12 cellular contexts compared by ENCODE assay signal in the genomic region with DNA sequence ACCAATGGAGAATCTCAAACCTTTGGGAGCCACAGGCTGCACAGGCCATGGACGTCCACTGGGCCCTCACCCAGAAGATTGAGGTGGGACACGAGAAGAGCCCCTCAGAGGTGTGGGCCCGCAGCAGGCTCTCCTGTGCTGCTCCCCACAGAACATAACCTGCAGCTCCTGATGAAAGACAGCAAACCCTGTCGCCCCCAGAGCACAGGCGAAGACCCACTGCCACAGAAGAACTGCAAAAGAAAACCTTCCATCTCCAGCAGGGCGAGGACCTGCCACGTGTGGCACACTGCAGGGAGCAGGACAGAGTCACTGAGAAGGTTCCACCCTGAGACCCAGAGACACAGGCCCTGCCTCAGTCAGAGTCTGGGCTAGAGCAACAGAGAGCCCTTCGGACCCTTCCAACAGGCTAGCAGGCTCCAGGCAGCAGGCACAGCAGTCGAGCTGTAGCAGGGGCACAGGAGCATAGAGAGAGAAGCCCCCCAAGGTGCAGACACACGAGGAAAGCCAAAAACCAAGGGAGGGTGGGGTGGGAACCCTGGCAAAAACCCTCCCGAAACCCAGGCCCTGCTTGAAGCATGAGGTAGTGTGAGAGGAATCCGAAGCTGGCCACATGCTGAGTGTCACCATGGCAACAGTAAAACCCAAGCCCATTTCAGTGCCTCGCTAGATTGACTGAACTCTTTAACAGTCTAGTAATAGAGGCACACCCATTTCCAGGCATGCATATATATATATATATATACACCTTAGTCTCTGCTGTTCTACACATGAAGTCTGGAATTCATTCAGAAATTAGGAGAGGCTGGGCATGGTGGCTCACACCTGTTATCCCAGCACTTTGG. TPM values are rescaled to one million over a fixed set of nuclear protein-coding genes. Genes with fewer than 3 reads are reported as not detected.
DNase-seq lines count a peak whose midpoint lies in the region; TF ChIP-seq lines count a peak whose summit lies in the region.
"Had no signal": no experiment of that assay in that cellular context is flagged by ENCODE, and none has a peak within 500 bp of the region (broad histone marks: within the 10 kb centered on the region; RNA-seq: fewer than 3 reads in every experiment).

No MANE protein-coding gene starts in this region.

- H3K4me1 ChIP-seq in smooth muscle cell (ENCODE audit: low read depth), result peaks cover 21% of the 10 kb centered on the region
- H3K4me1 ChIP-seq: uterus had no signal

- H3F3A ChIP-seq in smooth muscle cell (ENCODE audit: low read depth), result no peaks in the 10 kb centered on the region

- peak overlapping the region; percentile 37 for H3K27ac ChIP-seq in smooth muscle cell (ENCODE audit: low read depth)
- H3K27ac ChIP-seq: epithelial cell of prostate, uterus had no signal

- H2AFZ ChIP-seq in smooth muscle cell (ENCODE audit: low read depth), result no peak overlapping the region

- DNase-seq in NCI-H2227 (lab: John Stamatoyannopoulos, UW; ENCODE audit: unreplicated experiment) (peak; percentile 16), NCI-H2227 treated with DMSO at 0.1 percent for 48 hours (lab: John Stamatoyannopoulos, UW) (no peak), RPMI7951 (ENCODE audit: low read depth) (peak; percentile 67), foreskin fibroblast (peak; percentile 63 to 82), smooth muscle cell (lab: John Stamatoyannopoulos, UW; ENCODE audit: unreplicated experiment) (no peak), Kasumi-1 (lab: John Stamatoyannopoulos, UW) (no peak), NCI-H1105 (lab: John Stamatoyannopoulos, UW) (no peak)
- no peak for DNase-seq in NK-92 treated with Interleukin-12 subunit alpha and Interleukin-12 subunit beta, amount 100 ng/mL, for 24 hours (lab: John Stamatoyannopoulos, UW)
- DNase-seq: activated naive CD4-positive, alpha-beta T cell treated with anti-CD3 and anti-CD28 coated beads for 36 hours; stimulated activated CD4-positive, alpha-beta T cell treated with anti-CD3 and anti-CD28 coated beads, Interleukin-4, amount 100 ng/mL, for 1 hour; uterus had no signal

- no peak overlapping the region for H3K4me3 ChIP-seq in foreskin fibroblast (ENCODE audit: low read depth in 1 of 2, low read length in 2 of 2)
- no peak overlapping the region for H3K4me3 ChIP-seq in smooth muscle cell
- H3K4me3 ChIP-seq: uterus had no signal

- no peaks in the 10 kb centered on the region for H3K79me2 ChIP-seq in smooth muscle cell (ENCODE audit: low read depth)

- no peak for TF ChIP-seq CTCF in foreskin fibroblast (IDR thresholded peaks at IDR 0.05; ENCODE audit: low read depth, low read length)
- no peak for TF ChIP-seq CTCF in smooth muscle cell (IDR thresholded peaks at IDR 0.05; ENCODE audit: borderline replicate concordance, insufficient read depth, poor library complexity, severe bottlenecking)

- H3K9ac ChIP-seq in smooth muscle cell (ENCODE audit: low read depth), result peak overlapping the region; percentile 54

- WGBS in smooth muscle cell (ENCODE audit: low lambda C conversion rate), result 63% methylated on average over 13 of the region's 13 CpGs

- H3K27me3 ChIP-seq in smooth muscle cell (ENCODE audit: low read depth), result no peaks in the 10 kb centered on the region
- H3K27me3 ChIP-seq: uterus had no signal

- H4K20me1 ChIP-seq in smooth muscle cell (ENCODE audit: low read depth), result no peaks in the 10 kb centered on the region

- H3K4me2 ChIP-seq in smooth muscle cell, result no peak overlapping the region

- H3K36me3 ChIP-seq in smooth muscle cell (ENCODE audit: low read depth), result no peaks in the 10 kb centered on the region
- H3K36me3 ChIP-seq: uterus had no signal

- H3K9me3 ChIP-seq in smooth muscle cell (replicated peaks; ENCODE audit: low read depth), result no peaks in the 10 kb centered on the region
- H3K9me3 ChIP-seq: uterus had no signal

RNA-seq across cellular contexts. Expression of a gene that starts 60.0 kb away (rescaled TPM):
- total RNA-seq in RPMI7951 (2014; rRNA removed; shearing (Covaris generic)), result 6.6 and 10.5 TPM in 2 replicates
- total RNA-seq in smooth muscle cell, result 5.8 and 11.9 TPM in 2 replicates
- polyA plus RNA-seq in smooth muscle cell, result 21.5 and 30.9 TPM in 2 replicates

Comparison
In these comparisons a context has a peak if more than half of its experiments do, and no peak if none do; other contexts are left out.
1. DNase-seq: peak in NCI-H2227 (single experiment), RPMI7951 (single experiment) and foreskin fibroblast (2 of 2); none in NCI-H2227 treated with DMSO at 0.1 percent for 48 hours (single experiment), smooth muscle cell (single experiment), Kasumi-1 (0 of 2), NCI-H1105 (single experiment) and NK-92 treated with Interleukin-12 subunit alpha and Interleukin-12 subunit beta, amount 100 ng/mL, for 24 hours (single experiment).